Comparison of ENCODE assay signal across 8 cellular contexts in the genomic region with DNA sequence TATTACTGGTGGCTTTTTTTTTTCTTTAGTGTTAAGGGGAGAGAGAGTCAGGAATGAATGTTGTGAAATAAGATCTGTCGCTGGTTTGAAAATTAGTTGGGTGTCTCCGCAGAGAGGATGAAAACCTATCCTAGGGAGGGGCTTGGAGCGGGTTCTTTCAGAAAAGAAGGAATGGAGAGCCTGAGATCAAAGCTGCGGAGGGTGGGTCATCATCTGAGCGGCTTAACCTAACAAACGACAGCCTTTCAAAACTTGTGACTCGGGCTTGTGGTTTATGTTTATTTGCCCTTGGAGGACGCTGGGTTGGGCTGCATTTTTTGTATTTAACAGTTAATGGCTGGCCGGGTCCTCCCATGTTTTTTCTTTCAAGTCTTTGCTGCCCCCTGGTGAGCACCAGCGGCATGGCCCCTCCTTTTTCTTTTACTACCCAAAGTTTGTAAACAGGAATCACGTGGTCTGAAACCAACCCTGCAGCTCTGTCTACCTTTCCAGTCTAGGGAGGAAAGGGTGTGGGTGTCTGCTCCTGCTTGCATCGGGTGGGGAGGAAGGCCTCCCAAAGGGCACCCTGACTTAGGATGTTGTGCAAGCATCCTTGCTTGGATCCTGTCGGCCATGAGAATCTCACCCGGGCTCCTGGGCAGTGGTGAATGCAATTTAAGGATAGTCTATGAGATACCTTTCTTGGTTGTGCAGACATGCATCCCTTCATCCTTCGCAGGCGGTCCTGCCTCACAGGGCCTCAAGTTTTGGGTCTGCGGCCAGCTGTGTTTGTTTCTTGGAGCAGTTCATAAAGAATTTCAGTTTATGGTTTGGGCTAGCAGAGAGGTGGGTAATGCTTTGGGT. TPM values are rescaled to one million over a fixed set of nuclear protein-coding genes. Genes with fewer than 3 reads are reported as not detected.
DNase-seq lines count a peak whose midpoint lies in the region; ATAC-seq, FAIRE-seq and TF ChIP-seq lines count a peak whose summit lies in the region.

No MANE protein-coding gene starts in this region.

- FAIRE-seq in D721Med (lab: Jason Lieb, UNC) = no peak

- peak overlapping the region; percentile 96 for H3K27ac Mint-ChIP-seq in activated CD4-positive, alpha-beta T cell treated with anti-CD3 and anti-CD28 coated beads for 36 hours

- H3K27me3 Mint-ChIP-seq in activated CD4-positive, alpha-beta T cell treated with anti-CD3 and anti-CD28 coated beads for 36 hours = no peaks in the 10 kb centered on the region

- H3K36me3 ChIP-seq in kidney epithelial cell (ENCODE audit: control insufficient read depth, insufficient read depth, low read length) = peaks cover 7% of the 10 kb centered on the region

- intact Hi-C loops in activated CD4-positive, alpha-beta T cell treated with anti-CD3 and anti-CD28 coated beads for 36 hours (cut with DNase I, micrococcal nuclease) = loop anchor here (1.0 to 5.0 kb wide), 15 partner anchors 19 to 577 kb away; partner anchors contain the start of genes C6orf89 (in 2 of the 2), CCDC167 (in 1 of the 2), CDKN1A (in 1 of the 2) and PPIL1 (in 1 of the 2)

- TF ChIP-seq CTCF in D721Med (IDR thresholded peaks at IDR 0.05; ENCODE audit: insufficient read depth, missing control alignments) (peak; percentile 95), choroid plexus epithelial cell (conservative IDR thresholded peaks at IDR 0.05; ENCODE audit: low read depth, low read length) (peak; percentile 91), kidney epithelial cell (IDR thresholded peaks at IDR 0.05; ENCODE audit: insufficient read depth, low read length, poor library complexity, severe bottlenecking) (peak; percentile 90)

- peaks cover 64% of the 10 kb centered on the region for H3K36me3 Mint-ChIP-seq in activated CD4-positive, alpha-beta T cell treated with anti-CD3 and anti-CD28 coated beads for 36 hours (ENCODE audit: low read depth)

- H3K4me3 ChIP-seq in choroid plexus epithelial cell (ENCODE audit: low read depth, low read length) (peak overlapping the region; percentile 99), kidney epithelial cell (ENCODE audit: low read depth, low read length) (peak overlapping the region; percentile 98)

- ATAC-seq in HG03280 (IDR thresholded peaks at IDR 0.05; ENCODE audit: unreplicated experiment) (peak; percentile 24), GM19455 (IDR thresholded peaks at IDR 0.05; ENCODE audit: unreplicated experiment) (no peak)
- ATAC-seq in activated CD4-positive, alpha-beta T cell treated with anti-CD3 and anti-CD28 coated beads for 36 hours = peak; percentile 11

- POLR2A ChIA-PET in activated CD4-positive, alpha-beta T cell treated with anti-CD3 and anti-CD28 coated beads for 36 hours (lab: Charles Lee) = interaction anchor here (0.6 to 5.5 kb wide), 12 partner anchors 9 to 154 kb away, joined by 3 to 65 read pairs (median 6); partner anchors contain the start of genes TBC1D22B and TMEM217

- H3K27me3 ChIP-seq in kidney epithelial cell (ENCODE audit: control insufficient read depth, insufficient read depth, low read length) = no peaks in the 10 kb centered on the region

- CTCF ChIA-PET in activated CD4-positive, alpha-beta T cell treated with anti-CD3 and anti-CD28 coated beads for 36 hours (lab: Charles Lee) = interaction anchor here (0.9 to 13.7 kb wide), 31 partner anchors 11 to 1365 kb away, joined by 3 to 271 read pairs (median 5); partner anchors contain the start of genes C6orf89, FGD2, MTCH1 and TBC1D22B

- peak; percentile 74 for DNase-seq in D721Med (ENCODE audit: insufficient read length, low spot score)
- peak; percentile 21 for DNase-seq in NCI-H524 treated with DMSO at 0.1 percent for 48 hours (lab: John Stamatoyannopoulos, UW)
- DNase-seq in activated CD4-positive, alpha-beta T cell treated with anti-CD3 and anti-CD28 coated beads for 36 hours = peak; percentile 93
- DNase-seq in choroid plexus epithelial cell (ENCODE audit: low read depth) = peak; percentile 96
- DNase-seq in kidney epithelial cell (ENCODE audit: low read depth) = peak; percentile 79
- peak; percentile 71 to 84 for DNase-seq in stimulated activated CD4-positive, alpha-beta T cell treated with anti-CD3 and anti-CD28 coated beads, Interleukin-15, amount 100 ng/mL, for 1 hour (ENCODE audit: low read depth in 1 of 2, low spot score in 1 of 2)

- H3K9me3 Mint-ChIP-seq in activated CD4-positive, alpha-beta T cell treated with anti-CD3 and anti-CD28 coated beads for 36 hours (ENCODE audit: low read depth) = no peaks in the 10 kb centered on the region

- H3K4me3 Mint-ChIP-seq in activated CD4-positive, alpha-beta T cell treated with anti-CD3 and anti-CD28 coated beads for 36 hours = peak overlapping the region; percentile 91

- H3K4me1 Mint-ChIP-seq in activated CD4-positive, alpha-beta T cell treated with anti-CD3 and anti-CD28 coated beads for 36 hours = peaks cover 61% of the 10 kb centered on the region

RNA-seq across cellular contexts. Expression of gene PIM1, which starts 2.2 kb away (rescaled TPM):
- total RNA-seq in activated CD4-positive, alpha-beta T cell treated with anti-CD3 and anti-CD28 coated beads for 36 hours = 100 to 1,000 TPM; 137 to 163 TPM
- total RNA-seq in kidney epithelial cell = 18.2 and 19.5 TPM in 2 replicates

Comparison
In these comparisons a context has a peak if more than half of its experiments do, and no peak if none do; other contexts are left out.
1. DNase-seq: peak in every context shown above with its lines; median percentile 96 in choroid plexus epithelial cell; 93 in activated CD4-positive, alpha-beta T cell treated with anti-CD3 and anti-CD28 coated beads for 36 hours; 79 in kidney epithelial cell; 78 in stimulated activated CD4-positive, alpha-beta T cell treated with anti-CD3 and anti-CD28 coated beads, Interleukin-15, amount 100 ng/mL, for 1 hour; 74 in D721Med; 21 in NCI-H524 treated with DMSO at 0.1 percent for 48 hours.